1 cellular context compared by ENCODE assay signal in the genomic region with DNA sequence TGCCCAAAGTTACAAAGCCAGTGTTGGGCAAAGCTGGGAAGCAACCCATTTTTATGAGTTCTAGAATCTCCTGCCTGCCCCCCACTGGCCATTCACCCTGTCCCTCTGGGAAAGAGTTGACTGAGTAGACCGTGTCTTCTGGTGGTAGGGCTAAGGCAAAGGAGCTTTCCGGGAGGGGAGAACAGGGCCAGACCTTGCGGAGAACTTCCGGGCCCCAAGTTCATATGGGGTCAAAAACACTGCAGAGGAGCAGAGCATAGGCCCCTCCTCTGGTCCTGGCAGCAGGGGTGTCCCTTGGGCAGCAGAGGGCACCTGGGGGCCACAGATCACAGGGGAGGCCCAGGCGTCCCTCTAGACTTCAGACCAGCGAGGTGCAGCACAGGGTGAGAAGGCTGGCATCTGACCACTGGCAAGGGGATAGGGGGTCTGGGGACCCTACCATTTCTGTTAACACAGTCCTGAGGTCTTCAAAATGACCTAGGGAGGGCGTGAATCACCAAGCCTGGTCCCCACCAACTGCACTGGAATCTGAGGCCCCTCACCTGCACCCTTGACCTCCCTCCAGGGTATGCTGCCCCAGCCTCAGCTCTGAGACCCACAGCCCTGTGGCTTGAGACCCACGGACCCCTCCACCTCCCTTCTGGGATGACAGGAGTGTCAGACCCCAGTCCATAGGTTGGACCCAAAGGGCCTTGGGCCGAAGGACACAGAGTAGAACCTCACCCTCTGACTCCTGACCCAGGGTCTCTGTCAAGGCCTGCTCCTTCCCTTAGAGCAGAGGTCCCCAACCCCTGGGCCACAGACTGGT.
TF ChIP-seq lines count a peak whose summit lies in the region.

No MANE protein-coding gene starts in this region.

TF ChIP-seq in HepG2, 621 proteins besides CTCF, POLR2A, EP300 and RAD21 (continued from another document):
- TF ChIP-seq, protein P1, sequence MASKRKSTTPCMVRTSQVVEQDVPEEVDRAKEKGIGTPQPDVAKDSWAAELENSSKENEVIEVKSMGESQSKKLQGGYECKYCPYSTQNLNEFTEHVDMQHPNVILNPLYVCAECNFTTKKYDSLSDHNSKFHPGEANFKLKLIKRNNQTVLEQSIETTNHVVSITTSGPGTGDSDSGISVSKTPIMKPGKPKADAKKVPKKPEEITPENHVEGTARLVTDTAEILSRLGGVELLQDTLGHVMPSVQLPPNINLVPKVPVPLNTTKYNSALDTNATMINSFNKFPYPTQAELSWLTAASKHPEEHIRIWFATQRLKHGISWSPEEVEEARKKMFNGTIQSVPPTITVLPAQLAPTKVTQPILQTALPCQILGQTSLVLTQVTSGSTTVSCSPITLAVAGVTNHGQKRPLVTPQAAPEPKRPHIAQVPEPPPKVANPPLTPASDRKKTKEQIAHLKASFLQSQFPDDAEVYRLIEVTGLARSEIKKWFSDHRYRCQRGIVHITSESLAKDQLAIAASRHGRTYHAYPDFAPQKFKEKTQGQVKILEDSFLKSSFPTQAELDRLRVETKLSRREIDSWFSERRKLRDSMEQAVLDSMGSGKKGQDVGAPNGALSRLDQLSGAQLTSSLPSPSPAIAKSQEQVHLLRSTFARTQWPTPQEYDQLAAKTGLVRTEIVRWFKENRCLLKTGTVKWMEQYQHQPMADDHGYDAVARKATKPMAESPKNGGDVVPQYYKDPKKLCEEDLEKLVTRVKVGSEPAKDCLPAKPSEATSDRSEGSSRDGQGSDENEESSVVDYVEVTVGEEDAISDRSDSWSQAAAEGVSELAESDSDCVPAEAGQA (IDR thresholded peaks at IDR 0.05; ENCODE audit: low read depth) = no peak
- TF ChIP-seq, protein P1 (CRISPR knock-in tag; IDR thresholded peaks at IDR 0.05; ENCODE audit: borderline replicate concordance) = no peak
- TF ChIP-seq RXRB (CRISPR knock-in tag; IDR thresholded peaks at IDR 0.05; ENCODE audit: borderline replicate concordance) = peak; percentile 50; the same call in 1 of the 2 replicates
- 0 out of 2 replicates have a peak, but pooled peaks have one; percentile 48 for TF ChIP-seq ERF (CRISPR knock-in tag; IDR thresholded peaks at IDR 0.05)
- TF ChIP-seq NR2F6 (IDR thresholded peaks at IDR 0.05) = no peak
- peak; percentile 10; the same call in 1 of the 2 replicates for TF ChIP-seq NR2F6 (CRISPR knock-in tag; IDR thresholded peaks at IDR 0.05)
- TF ChIP-seq ZBTB38 (CRISPR knock-in tag; IDR thresholded peaks at IDR 0.05) = 0 out of 2 replicates have a peak, but pooled peaks have one; percentile 13
- peak; percentile 61 for TF ChIP-seq ZC3H13 (CRISPR knock-in tag; IDR thresholded peaks at IDR 0.05)
- TF ChIP-seq, protein P2, sequence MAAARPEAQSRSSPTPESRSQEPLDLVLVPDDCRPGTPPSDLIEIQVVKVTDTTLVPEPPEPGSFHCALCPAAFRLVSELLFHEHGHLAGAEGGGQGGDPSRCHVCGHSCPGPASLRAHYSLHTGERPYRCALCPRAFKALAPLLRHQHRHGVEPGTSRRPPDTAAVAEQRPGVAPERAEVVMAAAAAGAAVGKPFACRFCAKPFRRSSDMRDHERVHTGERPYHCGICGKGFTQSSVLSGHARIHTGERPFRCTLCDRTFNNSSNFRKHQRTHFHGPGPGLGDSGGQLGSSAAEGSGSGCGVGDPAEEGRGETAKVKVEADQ (CRISPR knock-in tag; IDR thresholded peaks at IDR 0.05; ENCODE audit: borderline replicate concordance) = 0 out of 2 replicates have a peak, but pooled peaks have one; percentile 17
- TF ChIP-seq AGO2 (optimal IDR thresholded peaks at IDR 0.05; ENCODE audit: low read depth, low read length) = peak; percentile 77
- TF ChIP-seq EED (CRISPR knock-in tag; IDR thresholded peaks at IDR 0.05) = 0 out of 2 replicates have a peak, but pooled peaks have one; percentile 36
- TF ChIP-seq RBM22 (optimal IDR thresholded peaks at IDR 0.05; ENCODE audit: low read length) = peak; percentile 75
- TF ChIP-seq, protein P3, sequence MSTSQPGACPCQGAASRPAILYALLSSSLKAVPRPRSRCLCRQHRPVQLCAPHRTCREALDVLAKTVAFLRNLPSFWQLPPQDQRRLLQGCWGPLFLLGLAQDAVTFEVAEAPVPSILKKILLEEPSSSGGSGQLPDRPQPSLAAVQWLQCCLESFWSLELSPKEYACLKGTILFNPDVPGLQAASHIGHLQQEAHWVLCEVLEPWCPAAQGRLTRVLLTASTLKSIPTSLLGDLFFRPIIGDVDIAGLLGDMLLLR (CRISPR knock-in tag; IDR thresholded peaks at IDR 0.05) = 0 out of 2 replicates have a peak, but pooled peaks have one; percentile 31
- TF ChIP-seq GFI1 (CRISPR knock-in tag; IDR thresholded peaks at IDR 0.05; ENCODE audit: borderline replicate concordance) = no peak
- TF ChIP-seq KLF15 (CRISPR knock-in tag; IDR thresholded peaks at IDR 0.05; ENCODE audit: borderline replicate concordance) = no peak
TF ChIP-seq in HepG2: peak in this region for 30.
